Comparison of ENCODE assay signal across 1 cellular context in the genomic region with DNA sequence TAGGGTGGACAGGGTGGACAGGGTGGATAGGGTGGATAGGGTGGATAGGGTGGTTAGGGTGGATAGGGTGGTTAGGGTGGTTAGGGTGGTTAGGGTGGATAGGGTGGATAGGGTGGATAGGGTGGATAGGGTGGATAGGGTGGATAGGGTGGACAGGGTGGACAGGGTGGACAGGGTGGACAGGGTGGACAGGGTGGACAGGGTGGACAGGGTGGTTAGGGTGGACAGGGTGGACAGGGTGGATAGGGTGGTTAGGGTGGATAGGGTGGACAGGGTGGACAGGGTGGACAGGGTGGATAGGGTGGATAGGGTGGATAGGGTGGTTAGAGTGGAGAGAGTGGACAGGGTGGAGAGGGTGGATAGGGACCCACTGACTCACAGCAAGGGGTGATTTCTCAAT. TPM values are rescaled to one million over a fixed set of nuclear protein-coding genes. Genes with fewer than 3 reads are reported as not detected.
"Had no signal": no experiment of that assay in that cellular context is flagged by ENCODE, and none has a peak within 500 bp of the region (broad histone marks: within the 10 kb centered on the region; RNA-seq: fewer than 3 reads in every experiment).

No MANE protein-coding gene starts in this region.

RNA-seq across cellular contexts. Expression of a gene that starts 59.0 kb away (rescaled TPM):
- total RNA-seq: natural killer cell had no signal
